In genomic region chr14:24249230-24250021, GRCh38 we compare ENCODE assay signal across 26 cellular contexts. TPM values are rescaled to one million over a fixed set of nuclear protein-coding genes. Genes with fewer than 3 reads are reported as not detected.
A peak's percentile ranks its signal among the peaks of the same experiment; 100 is the strongest.
DNase-seq lines count a peak whose midpoint lies in the region; ATAC-seq and TF ChIP-seq lines count a peak whose summit lies in the region.
"Had no signal": no experiment of that assay in that cellular context is flagged by ENCODE, and none has a peak within 500 bp of the region (broad histone marks: within the 10 kb centered on the region; RNA-seq: fewer than 3 reads in every experiment).

No MANE protein-coding gene starts in this region.

- no peaks in the 10 kb centered on the region for H3K9me3 Mint-ChIP-seq in T-helper 1 cell treated with Interleukin-12 subunit alpha and Interleukin-12 subunit beta and Interleukin-4 antibody, amounts not matched to agents 30 μg/mL and 1 μg/mL, for 36 hours
- no peaks in the 10 kb centered on the region for H3K9me3 Mint-ChIP-seq in activated naive CD4-positive, alpha-beta T cell treated with anti-CD3 and anti-CD28 coated beads, Interleukin-2, amount 50 U/mL, for 24 hours
- H3K9me3 Mint-ChIP-seq in activated naive CD4-positive, alpha-beta T cell treated with anti-CD3 and anti-CD28 coated beads, Interleukin-2, amount 10 ng/mL, durations not matched to agents 7 days and 5 days, result no peaks in the 10 kb centered on the region
- H3K9me3 Mint-ChIP-seq: CD14-positive monocyte; naive thymus-derived CD4-positive, alpha-beta T cell had no signal

- no peaks in the 10 kb centered on the region for H3K27me3 ChIP-seq in sigmoid colon
- H3K27me3 ChIP-seq: left lung, MG63, vagina had no signal

- peaks cover 11% of the 10 kb centered on the region for H3K36me3 Mint-ChIP-seq in T-helper 1 cell treated with Interleukin-12 subunit alpha and Interleukin-12 subunit beta and Interleukin-4 antibody, amounts not matched to agents 30 μg/mL and 1 μg/mL, for 36 hours (ENCODE audit: low read depth)
- peaks cover 12% of the 10 kb centered on the region for H3K36me3 Mint-ChIP-seq in activated naive CD4-positive, alpha-beta T cell treated with anti-CD3 and anti-CD28 coated beads, Interleukin-2, amount 50 U/mL, for 24 hours
- peaks cover 9% of the 10 kb centered on the region for H3K36me3 Mint-ChIP-seq in activated naive CD4-positive, alpha-beta T cell treated with anti-CD3 and anti-CD28 coated beads, Interleukin-2, amount 10 ng/mL, durations not matched to agents 7 days and 5 days
- peaks cover 6% of the 10 kb centered on the region for H3K36me3 Mint-ChIP-seq in T-helper 17 cell (ENCODE audit: low read depth)

- peak overlapping the region; percentile 76 for H3K27ac Mint-ChIP-seq in T-helper 1 cell treated with Interleukin-12 subunit alpha and Interleukin-12 subunit beta and Interleukin-4 antibody, amounts not matched to agents 30 μg/mL and 1 μg/mL, for 36 hours
- peak overlapping the region; percentile 68 for H3K27ac Mint-ChIP-seq in activated naive CD4-positive, alpha-beta T cell treated with anti-CD3 and anti-CD28 coated beads, Interleukin-2, amount 50 U/mL, for 24 hours
- H3K27ac Mint-ChIP-seq in activated naive CD4-positive, alpha-beta T cell treated with anti-CD3 and anti-CD28 coated beads, Interleukin-2, amount 10 ng/mL, durations not matched to agents 7 days and 5 days, result no peak overlapping the region
- H3K27ac Mint-ChIP-seq in T-helper 17 cell, result peak overlapping the region; percentile 88

- H3K4me3 ChIP-seq in sigmoid colon, result no peak overlapping the region
- H3K4me3 ChIP-seq: left lung, MG63, vagina had no signal

- no peaks in the 10 kb centered on the region for H3K27me3 Mint-ChIP-seq in T-helper 1 cell treated with Interleukin-12 subunit alpha and Interleukin-12 subunit beta and Interleukin-4 antibody, amounts not matched to agents 30 μg/mL and 1 μg/mL, for 36 hours (ENCODE audit: low read depth)
- no peaks in the 10 kb centered on the region for H3K27me3 Mint-ChIP-seq in activated naive CD4-positive, alpha-beta T cell treated with anti-CD3 and anti-CD28 coated beads, Interleukin-2, amount 50 U/mL, for 24 hours
- H3K27me3 Mint-ChIP-seq in activated naive CD4-positive, alpha-beta T cell treated with anti-CD3 and anti-CD28 coated beads, Interleukin-2, amount 10 ng/mL, durations not matched to agents 7 days and 5 days, result no peaks in the 10 kb centered on the region
- no peaks in the 10 kb centered on the region for H3K27me3 Mint-ChIP-seq in T-helper 17 cell
- H3K27me3 Mint-ChIP-seq: naive thymus-derived CD4-positive, alpha-beta T cell had no signal

- DNase-seq in T-helper 1 cell, result no peak
- DNase-seq in activated naive CD4-positive, alpha-beta T cell treated with anti-CD3 and anti-CD28 coated beads, Interleukin-2, amount 10 ng/mL, durations not matched to agents 7 days and 5 days, result no peak
- no peak for DNase-seq in T-helper 17 cell
- peak; percentile 33 for DNase-seq in sigmoid colon
- no peak for DNase-seq in GM19240 (ENCODE audit: insufficient read length, low spot score)
- DNase-seq in stimulated activated naive CD4-positive, alpha-beta T cell treated with Interleukin-2 at 50 U/mL for 16 hours (lab: John Stamatoyannopoulos, UW), result no peak
- DNase-seq: activated CD4-positive, alpha-beta T cell treated with anti-CD3 and anti-CD28 coated beads for 1 hour; activated CD8-positive, alpha-beta memory T cell treated with anti-CD3 and anti-CD28 coated beads, Interleukin-2, amount 50 U/mL, for 4 hours; activated gamma-delta T cell treated with Interleukin-2 at 50 U/mL for 16 hours; amygdala; KG1; left lung; MG63; naive thymus-derived CD4-positive, alpha-beta T cell; NCI-H1105 treated with DMSO at 0.1 percent for 48 hours; NCI-H1930; NCI-H524 treated with DMSO at 0.1 percent for 48 hours; SIG-M5; small intestine; stimulated activated CD4-positive, alpha-beta T cell treated with anti-CD3 and anti-CD28 coated beads, Interleukin-1b, Interleukin-23, amount 100 ng/mL, for 48 hours; SW 1271 had no signal

- no peaks in the 10 kb centered on the region for H3K9me3 ChIP-seq in T-helper 17 cell (ENCODE audit: control insufficient read depth, low read length, poor library complexity, severe bottlenecking)
- H3K9me3 ChIP-seq in sigmoid colon, result no peaks in the 10 kb centered on the region
- H3K9me3 ChIP-seq: left lung, MG63, vagina had no signal

- WGBS in sigmoid colon, 2 donors, result 81 to 82% methylated on average over 13 of the region's 13 CpGs

- H3K4me1 Mint-ChIP-seq in T-helper 1 cell treated with Interleukin-12 subunit alpha and Interleukin-12 subunit beta and Interleukin-4 antibody, amounts not matched to agents 30 μg/mL and 1 μg/mL, for 36 hours (ENCODE audit: low read depth), result peaks cover 40% of the 10 kb centered on the region
- peaks cover 26% of the 10 kb centered on the region for H3K4me1 Mint-ChIP-seq in activated naive CD4-positive, alpha-beta T cell treated with anti-CD3 and anti-CD28 coated beads, Interleukin-2, amount 50 U/mL, for 24 hours
- peaks cover 45% of the 10 kb centered on the region for H3K4me1 Mint-ChIP-seq in activated naive CD4-positive, alpha-beta T cell treated with anti-CD3 and anti-CD28 coated beads, Interleukin-2, amount 10 ng/mL, durations not matched to agents 7 days and 5 days
- peaks cover 24% of the 10 kb centered on the region for H3K4me1 Mint-ChIP-seq in T-helper 17 cell

- no peak for TF ChIP-seq EP300 in sigmoid colon (IDR thresholded peaks at IDR 0.05)

- intact Hi-C loops in sigmoid colon (cut with DNase I), result no loop called here

- no peak overlapping the region for H3K27ac ChIP-seq in sigmoid colon
- H3K27ac ChIP-seq: 22Rv1, left lung, vagina had no signal

- TF ChIP-seq CTCF in sigmoid colon (IDR thresholded peaks at IDR 0.05), result no peak

- TF ChIP-seq POLR2A in sigmoid colon (IDR thresholded peaks at IDR 0.05), result no peak

- H3K4me3 Mint-ChIP-seq in T-helper 1 cell treated with Interleukin-12 subunit alpha and Interleukin-12 subunit beta and Interleukin-4 antibody, amounts not matched to agents 30 μg/mL and 1 μg/mL, for 36 hours, result peak overlapping the region; percentile 43
- no peak overlapping the region for H3K4me3 Mint-ChIP-seq in activated naive CD4-positive, alpha-beta T cell treated with anti-CD3 and anti-CD28 coated beads, Interleukin-2, amount 50 U/mL, for 24 hours
- no peak overlapping the region for H3K4me3 Mint-ChIP-seq in activated naive CD4-positive, alpha-beta T cell treated with anti-CD3 and anti-CD28 coated beads, Interleukin-2, amount 10 ng/mL, durations not matched to agents 7 days and 5 days
- no peak overlapping the region for H3K4me3 Mint-ChIP-seq in T-helper 17 cell
- H3K4me3 Mint-ChIP-seq: CD14-positive monocyte had no signal

- CTCF ChIA-PET in activated naive CD4-positive, alpha-beta T cell treated with anti-CD3 and anti-CD28 coated beads, Interleukin-2, amount 10 ng/mL, durations not matched to agents 7 days and 5 days (lab: Charles Lee), result interaction anchor here (0.9 to 9.1 kb wide), 5 partner anchors 22 to 182 kb away, joined by 3 to 223 read pairs (median 4); partner anchors contain the start of genes CIDEB, DHRS1, NOP9 and RABGGTA

- no peak for ATAC-seq in T-helper 17 cell
- ATAC-seq: left lung; naive thymus-derived CD4-positive, alpha-beta T cell had no signal

- H3K4me1 ChIP-seq in sigmoid colon, result no peaks in the 10 kb centered on the region
- H3K4me1 ChIP-seq: vagina had no signal

- no peaks in the 10 kb centered on the region for H3K36me3 ChIP-seq in sigmoid colon
- H3K36me3 ChIP-seq: MG63, vagina had no signal

RNA-seq across cellular contexts. Expression of gene TINF2, which starts 7.0 kb away (rescaled TPM):
- total RNA-seq in T-helper 17 cell (100 to 1,000 TPM; 106 to 107 TPM), sigmoid colon (10 to 100 TPM; 36.6 to 55.3 (median 50.1) TPM)
- polyA plus RNA-seq in sigmoid colon, result 10 to 100 TPM; 41.4 to 54.1 (median 43.5) TPM

RNA-seq across cellular contexts. Expression of gene TGM1, which starts 13.6 kb away (rescaled TPM):
- total RNA-seq in T-helper 17 cell (1 to 10 TPM; 3.4 to 4.3 TPM), sigmoid colon (1 to 10 TPM in 2 of 4 donors, under 1 TPM in 1, not detected in 1; 0.33 to 1.1 (median 1.1) TPM)
- polyA plus RNA-seq in sigmoid colon, result 1 to 10 TPM in 1 of 3 donors, under 1 TPM in 2; 0.60 to 2.7 (median 0.69) TPM
- polyA plus RNA-seq: CD14-positive monocyte; naive thymus-derived CD4-positive, alpha-beta T cell had no signal

RNA-seq across cellular contexts. Expression of gene GMPR2, which starts 16.7 kb away (rescaled TPM):
- total RNA-seq in T-helper 17 cell (10 to 100 TPM; 37.0 to 44.0 TPM), sigmoid colon (10 to 100 TPM; 44.3 to 63.9 (median 48.3) TPM)
- polyA plus RNA-seq in sigmoid colon, result 10 to 100 TPM; 56.5 to 97.1 (median 58.9) TPM

RNA-seq across cellular contexts. Expression of gene NEDD8, which starts 17.3 kb away (rescaled TPM):
- total RNA-seq in T-helper 17 cell (10 to 100 TPM; 90.0 to 99.5 TPM), sigmoid colon (100 to 1,000 TPM; 104 to 217 (median 189) TPM)
- polyA plus RNA-seq in sigmoid colon, result 100 to 1,000 TPM; 204 to 243 (median 221) TPM

RNA-seq across cellular contexts. Expression of gene RABGGTA, which starts 22.0 kb away (rescaled TPM):
- 10 to 100 TPM; 54.4 to 72.1 TPM for total RNA-seq in T-helper 17 cell
- 10 to 100 TPM; 14.0 to 25.2 (median 20.0) TPM for total RNA-seq in sigmoid colon
- 10 to 100 TPM; 27.3 to 32.4 (median 31.9) TPM for polyA plus RNA-seq in sigmoid colon
